Comparison of ENCODE assay signal across 15 cellular contexts in genomic region chr7:103547451-103548284, GRCh38.
"Had no signal": no experiment of that assay in that cellular context is flagged by ENCODE, and none has a peak within 500 bp of the region (broad histone marks: within the 10 kb centered on the region; RNA-seq: fewer than 3 reads in every experiment).

No MANE protein-coding gene starts in this region.

- H3K27me3 ChIP-seq: neural progenitor cell, sigmoid colon, tibial artery, uterus had no signal

- H3K4me2 ChIP-seq: neural progenitor cell had no signal

- H3K4me1 Mint-ChIP-seq: activated B cell treated with CpG ODN at 0.5 μM for 24 hours, neural progenitor cell had no signal

- H3K4me3 ChIP-seq: lung, neural progenitor cell, sigmoid colon, tibial artery, uterus had no signal

- H2AFZ ChIP-seq: neural progenitor cell had no signal

- H3K4me3 Mint-ChIP-seq: activated B cell treated with CpG ODN at 0.5 μM for 24 hours; activated CD8-positive, alpha-beta T cell treated with anti-CD3 and anti-CD28 coated beads for 36 hours; neural progenitor cell had no signal

- H3K36me3 Mint-ChIP-seq: activated naive CD4-positive, alpha-beta T cell treated with anti-CD3 and anti-CD28 coated beads, Interleukin-2, amount 50 U/mL, for 72 hours; neural progenitor cell had no signal

- H3K27ac Mint-ChIP-seq: activated B cell treated with CpG ODN at 0.5 μM for 24 hours; activated CD8-positive, alpha-beta T cell treated with anti-CD3 and anti-CD28 coated beads for 36 hours; activated naive CD4-positive, alpha-beta T cell treated with anti-CD3 and anti-CD28 coated beads, Interleukin-2, amount 50 U/mL, for 72 hours; neural progenitor cell had no signal

- H3K9ac ChIP-seq: neural progenitor cell had no signal

- H3K9me3 Mint-ChIP-seq: activated B cell treated with CpG ODN at 0.5 μM for 24 hours; activated CD8-positive, alpha-beta T cell treated with anti-CD3 and anti-CD28 coated beads for 36 hours; activated naive CD4-positive, alpha-beta T cell treated with anti-CD3 and anti-CD28 coated beads, Interleukin-2, amount 50 U/mL, for 72 hours had no signal

- ATAC-seq: activated CD8-positive, alpha-beta T cell treated with anti-CD3 and anti-CD28 coated beads for 36 hours; activated naive CD4-positive, alpha-beta T cell treated with anti-CD3 and anti-CD28 coated beads, Interleukin-2, amount 50 U/mL, for 72 hours; left colon had no signal

- DNase-seq: activated B cell treated with CpG ODN at 0.5 μM for 24 hours; activated CD4-positive, alpha-beta T cell treated with anti-CD3 and anti-CD28 coated beads for 48 hours; activated CD8-positive, alpha-beta memory T cell treated with anti-CD3 and anti-CD28 coated beads, Interleukin-2, amount 50 U/mL, for 4 hours; activated CD8-positive, alpha-beta T cell treated with anti-CD3 and anti-CD28 coated beads for 36 hours; activated gamma-delta T cell; activated T-cell treated with anti-CD3 and anti-CD28 coated beads, Interleukin-2, amount 50 U/mL, for 48 hours; erythroblast; left colon; sigmoid colon; stimulated activated CD4-positive, alpha-beta T cell treated with anti-CD3 and anti-CD28 coated beads, Interleukin-1b, Interleukin-23, amount 100 ng/mL, for 48 hours; tibial artery; uterus had no signal

- H3K27ac ChIP-seq: neural progenitor cell, sigmoid colon, tibial artery, uterus had no signal

- H3K36me3 ChIP-seq: neural progenitor cell, sigmoid colon, tibial artery, uterus had no signal

- H3K9me3 ChIP-seq: sigmoid colon, tibial artery, uterus had no signal

- H3K4me1 ChIP-seq: neural progenitor cell, sigmoid colon, uterus had no signal
